In genomic region chr4:89434364-89434988, GRCh38 we compare ENCODE assay signal across 1 cellular context.
TF ChIP-seq lines count a peak whose summit lies in the region.

No MANE protein-coding gene starts in this region.

TF ChIP-seq in GM23338, 12 proteins besides CTCF, POLR2A, EP300 and RAD21 (continued from another document):
- no peak for TF ChIP-seq REST (IDR thresholded peaks at IDR 0.05; ENCODE audit: unreplicated experiment)
